1 cellular context compared by ENCODE assay signal in the genomic region with DNA sequence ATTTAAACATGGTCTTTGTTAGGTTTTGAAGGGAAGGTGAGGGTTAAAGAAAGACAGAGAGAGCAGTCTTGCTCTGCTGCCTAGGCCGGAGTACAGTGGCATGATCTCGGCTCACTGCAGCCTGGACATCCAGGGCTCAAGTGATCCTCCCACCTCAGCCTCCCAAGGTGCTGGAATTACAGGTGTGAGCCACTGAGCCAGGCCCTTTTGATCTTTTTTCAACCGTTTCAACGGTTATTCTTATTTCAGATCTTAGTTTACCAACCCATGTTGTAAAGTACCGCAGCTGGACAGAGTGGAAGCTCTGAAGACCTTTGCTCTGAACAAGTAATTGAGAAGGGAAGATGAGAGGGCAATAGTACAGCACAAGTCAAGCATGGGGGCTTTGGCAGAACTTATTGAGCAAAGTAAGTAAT.
TF ChIP-seq lines count a peak whose summit lies in the region.

No MANE protein-coding gene starts in this region.

TF ChIP-seq in GM23338, 12 proteins besides CTCF, POLR2A, EP300 and RAD21:
- TF ChIP-seq STAT1 (IDR thresholded peaks at IDR 0.05; ENCODE audit: unreplicated experiment) (no peak), EZH2phosphoT487 (IDR thresholded peaks at IDR 0.05; ENCODE audit: unreplicated experiment) (no peak), POLR2AphosphoS5 (IDR thresholded peaks at IDR 0.05; ENCODE audit: low read depth) (no peak), JUNB (IDR thresholded peaks at IDR 0.05; ENCODE audit: unreplicated experiment) (no peak), NANOG (IDR thresholded peaks at IDR 0.05; ENCODE audit: borderline replicate concordance) (no peak), CREB1 (CRISPR knock-in tag; IDR thresholded peaks at IDR 0.05; ENCODE audit: low read depth) (no peak), ZNF331 (CRISPR knock-in tag; IDR thresholded peaks at IDR 0.05; ENCODE audit: low read depth) (no peak), EZH2 (IDR thresholded peaks at IDR 0.05; ENCODE audit: low read depth, unreplicated experiment) (no peak), ZNF114 (CRISPR knock-in tag; IDR thresholded peaks at IDR 0.05) (no peak)
- TF ChIP-seq, protein P1, sequence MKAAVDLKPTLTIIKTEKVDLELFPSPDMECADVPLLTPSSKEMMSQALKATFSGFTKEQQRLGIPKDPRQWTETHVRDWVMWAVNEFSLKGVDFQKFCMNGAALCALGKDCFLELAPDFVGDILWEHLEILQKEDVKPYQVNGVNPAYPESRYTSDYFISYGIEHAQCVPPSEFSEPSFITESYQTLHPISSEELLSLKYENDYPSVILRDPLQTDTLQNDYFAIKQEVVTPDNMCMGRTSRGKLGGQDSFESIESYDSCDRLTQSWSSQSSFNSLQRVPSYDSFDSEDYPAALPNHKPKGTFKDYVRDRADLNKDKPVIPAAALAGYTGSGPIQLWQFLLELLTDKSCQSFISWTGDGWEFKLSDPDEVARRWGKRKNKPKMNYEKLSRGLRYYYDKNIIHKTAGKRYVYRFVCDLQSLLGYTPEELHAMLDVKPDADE (IDR thresholded peaks at IDR 0.05): no peak
- TF ChIP-seq, protein P2, sequence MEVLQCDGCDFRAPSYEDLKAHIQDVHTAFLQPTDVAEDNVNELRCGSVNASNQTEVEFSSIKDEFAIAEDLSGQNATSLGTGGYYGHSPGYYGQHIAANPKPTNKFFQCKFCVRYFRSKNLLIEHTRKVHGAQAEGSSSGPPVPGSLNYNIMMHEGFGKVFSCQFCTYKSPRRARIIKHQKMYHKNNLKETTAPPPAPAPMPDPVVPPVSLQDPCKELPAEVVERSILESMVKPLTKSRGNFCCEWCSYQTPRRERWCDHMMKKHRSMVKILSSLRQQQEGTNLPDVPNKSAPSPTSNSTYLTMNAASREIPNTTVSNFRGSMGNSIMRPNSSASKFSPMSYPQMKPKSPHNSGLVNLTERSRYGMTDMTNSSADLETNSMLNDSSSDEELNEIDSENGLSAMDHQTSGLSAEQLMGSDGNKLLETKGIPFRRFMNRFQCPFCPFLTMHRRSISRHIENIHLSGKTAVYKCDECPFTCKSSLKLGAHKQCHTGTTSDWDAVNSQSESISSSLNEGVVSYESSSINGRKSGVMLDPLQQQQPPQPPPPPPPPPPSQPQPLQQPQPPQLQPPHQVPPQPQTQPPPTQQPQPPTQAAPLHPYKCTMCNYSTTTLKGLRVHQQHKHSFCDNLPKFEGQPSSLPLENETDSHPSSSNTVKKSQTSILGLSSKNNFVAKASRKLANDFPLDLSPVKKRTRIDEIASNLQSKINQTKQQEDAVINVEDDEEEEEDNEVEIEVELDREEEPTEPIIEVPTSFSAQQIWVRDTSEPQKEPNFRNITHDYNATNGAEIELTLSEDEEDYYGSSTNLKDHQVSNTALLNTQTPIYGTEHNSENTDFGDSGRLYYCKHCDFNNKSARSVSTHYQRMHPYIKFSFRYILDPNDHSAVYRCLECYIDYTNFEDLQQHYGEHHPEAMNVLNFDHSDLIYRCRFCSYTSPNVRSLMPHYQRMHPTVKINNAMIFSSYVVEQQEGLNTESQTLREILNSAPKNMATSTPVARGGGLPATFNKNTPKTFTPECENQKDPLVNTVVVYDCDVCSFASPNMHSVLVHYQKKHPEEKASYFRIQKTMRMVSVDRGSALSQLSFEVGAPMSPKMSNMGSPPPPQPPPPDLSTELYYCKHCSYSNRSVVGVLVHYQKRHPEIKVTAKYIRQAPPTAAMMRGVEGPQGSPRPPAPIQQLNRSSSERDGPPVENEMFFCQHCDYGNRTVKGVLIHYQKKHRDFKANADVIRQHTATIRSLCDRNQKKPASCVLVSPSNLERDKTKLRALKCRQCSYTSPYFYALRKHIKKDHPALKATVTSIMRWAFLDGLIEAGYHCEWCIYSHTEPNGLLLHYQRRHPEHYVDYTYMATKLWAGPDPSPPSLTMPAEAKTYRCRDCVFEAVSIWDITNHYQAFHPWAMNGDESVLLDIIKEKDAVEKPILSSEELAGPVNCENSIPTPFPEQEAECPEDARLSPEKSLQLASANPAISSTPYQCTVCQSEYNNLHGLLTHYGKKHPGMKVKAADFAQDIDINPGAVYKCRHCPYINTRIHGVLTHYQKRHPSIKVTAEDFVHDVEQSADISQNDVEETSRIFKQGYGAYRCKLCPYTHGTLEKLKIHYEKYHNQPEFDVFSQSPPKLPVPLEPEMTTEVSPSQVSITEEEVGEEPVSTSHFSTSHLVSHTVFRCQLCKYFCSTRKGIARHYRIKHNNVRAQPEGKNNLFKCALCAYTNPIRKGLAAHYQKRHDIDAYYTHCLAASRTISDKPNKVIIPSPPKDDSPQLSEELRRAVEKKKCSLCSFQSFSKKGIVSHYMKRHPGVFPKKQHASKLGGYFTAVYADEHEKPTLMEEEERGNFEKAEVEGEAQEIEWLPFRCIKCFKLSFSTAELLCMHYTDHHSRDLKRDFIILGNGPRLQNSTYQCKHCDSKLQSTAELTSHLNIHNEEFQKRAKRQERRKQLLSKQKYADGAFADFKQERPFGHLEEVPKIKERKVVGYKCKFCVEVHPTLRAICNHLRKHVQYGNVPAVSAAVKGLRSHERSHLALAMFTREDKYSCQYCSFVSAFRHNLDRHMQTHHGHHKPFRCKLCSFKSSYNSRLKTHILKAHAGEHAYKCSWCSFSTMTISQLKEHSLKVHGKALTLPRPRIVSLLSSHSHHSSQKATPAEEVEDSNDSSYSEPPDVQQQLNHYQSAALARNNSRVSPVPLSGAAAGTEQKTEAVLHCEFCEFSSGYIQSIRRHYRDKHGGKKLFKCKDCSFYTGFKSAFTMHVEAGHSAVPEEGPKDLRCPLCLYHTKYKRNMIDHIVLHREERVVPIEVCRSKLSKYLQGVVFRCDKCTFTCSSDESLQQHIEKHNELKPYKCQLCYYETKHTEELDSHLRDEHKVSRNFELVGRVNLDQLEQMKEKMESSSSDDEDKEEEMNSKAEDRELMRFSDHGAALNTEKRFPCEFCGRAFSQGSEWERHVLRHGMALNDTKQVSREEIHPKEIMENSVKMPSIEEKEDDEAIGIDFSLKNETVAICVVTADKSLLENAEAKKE (CRISPR knock-in tag; IDR thresholded peaks at IDR 0.05): no peak
- TF ChIP-seq, protein P3, sequence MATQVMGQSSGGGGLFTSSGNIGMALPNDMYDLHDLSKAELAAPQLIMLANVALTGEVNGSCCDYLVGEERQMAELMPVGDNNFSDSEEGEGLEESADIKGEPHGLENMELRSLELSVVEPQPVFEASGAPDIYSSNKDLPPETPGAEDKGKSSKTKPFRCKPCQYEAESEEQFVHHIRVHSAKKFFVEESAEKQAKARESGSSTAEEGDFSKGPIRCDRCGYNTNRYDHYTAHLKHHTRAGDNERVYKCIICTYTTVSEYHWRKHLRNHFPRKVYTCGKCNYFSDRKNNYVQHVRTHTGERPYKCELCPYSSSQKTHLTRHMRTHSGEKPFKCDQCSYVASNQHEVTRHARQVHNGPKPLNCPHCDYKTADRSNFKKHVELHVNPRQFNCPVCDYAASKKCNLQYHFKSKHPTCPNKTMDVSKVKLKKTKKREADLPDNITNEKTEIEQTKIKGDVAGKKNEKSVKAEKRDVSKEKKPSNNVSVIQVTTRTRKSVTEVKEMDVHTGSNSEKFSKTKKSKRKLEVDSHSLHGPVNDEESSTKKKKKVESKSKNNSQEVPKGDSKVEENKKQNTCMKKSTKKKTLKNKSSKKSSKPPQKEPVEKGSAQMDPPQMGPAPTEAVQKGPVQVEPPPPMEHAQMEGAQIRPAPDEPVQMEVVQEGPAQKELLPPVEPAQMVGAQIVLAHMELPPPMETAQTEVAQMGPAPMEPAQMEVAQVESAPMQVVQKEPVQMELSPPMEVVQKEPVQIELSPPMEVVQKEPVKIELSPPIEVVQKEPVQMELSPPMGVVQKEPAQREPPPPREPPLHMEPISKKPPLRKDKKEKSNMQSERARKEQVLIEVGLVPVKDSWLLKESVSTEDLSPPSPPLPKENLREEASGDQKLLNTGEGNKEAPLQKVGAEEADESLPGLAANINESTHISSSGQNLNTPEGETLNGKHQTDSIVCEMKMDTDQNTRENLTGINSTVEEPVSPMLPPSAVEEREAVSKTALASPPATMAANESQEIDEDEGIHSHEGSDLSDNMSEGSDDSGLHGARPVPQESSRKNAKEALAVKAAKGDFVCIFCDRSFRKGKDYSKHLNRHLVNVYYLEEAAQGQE (IDR thresholded peaks at IDR 0.05; ENCODE audit: unreplicated experiment): no peak
